Comparison of ENCODE assay signal across 8 cellular contexts in genomic region chr17:69581061-69581955, GRCh38.
DNase-seq lines count a peak whose midpoint lies in the region; ATAC-seq lines count a peak whose summit lies in the region.

No MANE protein-coding gene starts in this region.

- DNase-seq in ACHN: peak; percentile 35
- DNase-seq in stimulated activated CD8-positive, alpha-beta memory T cell treated with anti-CD3 and anti-CD28 coated beads, Interleukin-4, amount 100 ng/mL, for 48 hours: peak; percentile 27
- no peak for DNase-seq in CD1c-positive myeloid dendritic cell (ENCODE audit: extremely low spot score)
- DNase-seq in SKM-1 treated with dmso at 0.1 percent for 144 hours (lab: John Stamatoyannopoulos, UW; ENCODE audit: unreplicated experiment): no peak
- DNase-seq in stimulated activated CD4-positive, alpha-beta T cell treated with anti-CD3 and anti-CD28 coated beads, Interleukin-4, amount 100 ng/mL, for 24 hours: no peak

- H3K36me3 Mint-ChIP-seq in activated T-helper 17 cell treated with anti-CD3 and anti-CD28 coated beads, Interleukin-2, amount 50 U/mL, for 72 hours (ENCODE audit: low read depth): no peaks in the 10 kb centered on the region

- H3K27me3 Mint-ChIP-seq in activated T-helper 17 cell treated with anti-CD3 and anti-CD28 coated beads, Interleukin-2, amount 50 U/mL, for 72 hours: peaks cover 25% of the 10 kb centered on the region

- ATAC-seq in GM19043 (IDR thresholded peaks at IDR 0.05; ENCODE audit: low read depth, unreplicated experiment) (peak; percentile 64), HG03135 (IDR thresholded peaks at IDR 0.05; ENCODE audit: unreplicated experiment) (peak; percentile 82)
- ATAC-seq in activated T-helper 17 cell treated with anti-CD3 and anti-CD28 coated beads, Interleukin-2, amount 50 U/mL, for 72 hours (replicated peaks): peak; percentile 38

- H3K4me1 Mint-ChIP-seq in activated T-helper 17 cell treated with anti-CD3 and anti-CD28 coated beads, Interleukin-2, amount 50 U/mL, for 72 hours: peaks cover 5% of the 10 kb centered on the region

- H3K27ac Mint-ChIP-seq in activated T-helper 17 cell treated with anti-CD3 and anti-CD28 coated beads, Interleukin-2, amount 50 U/mL, for 72 hours: no peak overlapping the region

- no peaks in the 10 kb centered on the region for H3K9me3 Mint-ChIP-seq in activated T-helper 17 cell treated with anti-CD3 and anti-CD28 coated beads, Interleukin-2, amount 50 U/mL, for 72 hours

- in situ Hi-C loops in ACHN (cut with HindIII; ENCODE audit: low pct_ligation_motif_present, low pct_unique_long_range_greater_than_20kb, low sequenced_read_pairs): no loop called here

- H3K4me3 Mint-ChIP-seq in activated T-helper 17 cell treated with anti-CD3 and anti-CD28 coated beads, Interleukin-2, amount 50 U/mL, for 72 hours: peak overlapping the region; percentile 66

Comparison
In these comparisons a context has a peak if more than half of its experiments do, and no peak if none do; other contexts are left out.
1. DNase-seq: peak in ACHN (single experiment) and stimulated activated CD8-positive, alpha-beta memory T cell treated with anti-CD3 and anti-CD28 coated beads, Interleukin-4, amount 100 ng/mL, for 48 hours (single experiment); none in CD1c-positive myeloid dendritic cell (single experiment), SKM-1 treated with dmso at 0.1 percent for 144 hours (single experiment) and stimulated activated CD4-positive, alpha-beta T cell treated with anti-CD3 and anti-CD28 coated beads, Interleukin-4, amount 100 ng/mL, for 24 hours (single experiment).
2. Peak in every context shown above with its lines, with median percentiles within 50 percentile points of each other: ATAC-seq.